In genomic region chr7:34821965-34822558, GRCh38 we compare ENCODE assay signal across 16 cellular contexts.
"Had no signal": no experiment of that assay in that cellular context is flagged by ENCODE, and none has a peak within 500 bp of the region (broad histone marks: within the 10 kb centered on the region; RNA-seq: fewer than 3 reads in every experiment).

No MANE protein-coding gene starts in this region.

- H3K9me3 ChIP-seq: breast epithelium, thoracic aorta had no signal

- ATAC-seq: activated T-cell treated with anti-CD3 and anti-CD28 coated beads, Interleukin-2, amount 50 U/mL, for 72 hours; left cardiac atrium; naive thymus-derived CD8-positive, alpha-beta T cell; stimulated activated naive CD8-positive, alpha-beta T cell treated with anti-CD3 and anti-CD28 coated beads, Interleukin-15, amount 100 ng/mL, for 72 hours had no signal

- H3K27me3 ChIP-seq: breast epithelium had no signal

- H3K27ac ChIP-seq: breast epithelium, thoracic aorta had no signal

- DNase-seq: activated CD4-positive, alpha-beta memory T cell treated with anti-CD3 and anti-CD28 coated beads for 36 hours; activated CD4-positive, CD25-positive, alpha-beta regulatory T cell treated with anti-CD3 and anti-CD28 coated beads, Interleukin-2, amount 50 U/mL, for 72 hours; activated naive CD8-positive, alpha-beta T cell treated with anti-CD3 and anti-CD28 coated beads, Interleukin-2, amount 10 ng/mL, durations not matched to agents 7 days and 5 days; activated T-cell treated with anti-CD3 and anti-CD28 coated beads, Interleukin-2, amount 50 U/mL, for 72 hours; aorta; endodermal cell; foreskin fibroblast; left cardiac atrium; naive thymus-derived CD8-positive, alpha-beta T cell; occipital lobe; stimulated activated CD4-positive, alpha-beta T cell treated with anti-CD3 and anti-CD28 coated beads, Interleukin-15, amount 100 ng/mL, for 24 hours; stimulated activated CD4-positive, alpha-beta T cell treated with anti-CD3 and anti-CD28 coated beads, Interleukin-4, amount 100 ng/mL, for 24 hours; stimulated activated naive CD8-positive, alpha-beta T cell treated with anti-CD3 and anti-CD28 coated beads, Interleukin-15, amount 100 ng/mL, for 72 hours had no signal

- H3K36me3 ChIP-seq: breast epithelium, thoracic aorta had no signal

- H3K4me3 ChIP-seq: breast epithelium, lung, thoracic aorta had no signal

- H3K4me1 ChIP-seq: breast epithelium had no signal
